Comparison of ENCODE assay signal across 27 cellular contexts in genomic region chr3:101623656-101624055, GRCh38.
"Had no signal": no experiment of that assay in that cellular context is flagged by ENCODE, and none has a peak within 500 bp of the region (broad histone marks: within the 10 kb centered on the region; RNA-seq: fewer than 3 reads in every experiment).

No MANE protein-coding gene starts in this region.

- DNase-seq: dermis blood vessel endothelial cell; dorsolateral prefrontal cortex; effector CD4-positive, alpha-beta T cell; effector memory CD4-positive, alpha-beta T cell; erythroblast; esophagus squamous epithelium; foreskin fibroblast; foreskin melanocyte; gastrocnemius medialis; glutamatergic neuron; head of caudate nucleus; heart right ventricle; hippocampal formation; left cardiac atrium; left lung; left ventricle myocardium superior; lower lobe of right lung; mesenchymal stem cell; mucosa of descending colon; naive B cell had no signal

- H3K36me3 ChIP-seq: esophagus squamous epithelium, gastrocnemius medialis, heart right ventricle, left lung, lower lobe of right lung had no signal

- FAIRE-seq: colon, endometrium, islet of Langerhans, keratinocyte had no signal

- ATAC-seq: esophagus mucosa, gastrocnemius medialis, heart right ventricle, left cardiac atrium, left lung, left ventricle myocardium superior, lower lobe of right lung, mucosa of descending colon had no signal

- H3K4me1 ChIP-seq: esophagus squamous epithelium, gastrocnemius medialis, heart right ventricle, left lung, lower lobe of right lung had no signal

- H3K27me3 ChIP-seq: dorsolateral prefrontal cortex, esophagus squamous epithelium, gastrocnemius medialis, heart right ventricle, left lung had no signal

- H3K27ac ChIP-seq: coronary artery, dorsolateral prefrontal cortex, epithelial cell of prostate, esophagus squamous epithelium, gastrocnemius medialis, heart right ventricle, left lung, lower lobe of right lung had no signal

- H3K9me3 ChIP-seq: esophagus squamous epithelium, gastrocnemius medialis, left lung, lower lobe of right lung, mucosa of descending colon had no signal

- H3K4me3 ChIP-seq: coronary artery, dorsolateral prefrontal cortex, esophagus squamous epithelium, gastrocnemius medialis, heart right ventricle, left lung, lower lobe of right lung, mucosa of descending colon had no signal
